Comparison of ENCODE assay signal across 9 cellular contexts in genomic region chr13:114065926-114066774, GRCh38.
A peak's percentile ranks its signal among the peaks of the same experiment; 100 is the strongest.
DNase-seq lines count a peak whose midpoint lies in the region; ATAC-seq, FAIRE-seq and TF ChIP-seq lines count a peak whose summit lies in the region.
"Had no signal": no experiment of that assay in that cellular context is flagged by ENCODE, and none has a peak within 500 bp of the region (broad histone marks: within the 10 kb centered on the region; RNA-seq: fewer than 3 reads in every experiment).

No MANE protein-coding gene starts in this region.

- in situ Hi-C loops in ACHN (cut with HindIII; ENCODE audit: low pct_ligation_motif_present, low pct_unique_long_range_greater_than_20kb, low sequenced_read_pairs) = no loop called here

- H3K4me3 ChIP-seq in HEK293 (ENCODE audit: low read depth, low read length) = no peak overlapping the region
- peak overlapping the region; percentile 59 for H3K4me3 ChIP-seq in left ventricle myocardium inferior
- peak overlapping the region in 3 of 5 donors; percentile 24 to 47 (median 29) for H3K4me3 ChIP-seq in subcutaneous abdominal adipose tissue (ENCODE audit: low read depth in 1 of 5, low read length in 5 of 5)

- no peaks in the 10 kb centered on the region for H3K9me3 ChIP-seq in HEK293 (ENCODE audit: control insufficient read depth, insufficient read depth, low read depth, low read length)
- no peaks in the 10 kb centered on the region for H3K9me3 ChIP-seq in left ventricle myocardium inferior (replicated peaks)
- no peaks in the 10 kb centered on the region for H3K9me3 ChIP-seq in subcutaneous abdominal adipose tissue (ENCODE audit: control insufficient read depth in 5 of 5, low read length in 5 of 5)

- ATAC-seq in GM21576 (IDR thresholded peaks at IDR 0.05; ENCODE audit: unreplicated experiment) (no peak), HG03097 (IDR thresholded peaks at IDR 0.05; ENCODE audit: low FRiP score, unreplicated experiment) (no peak)

- intact Hi-C loops in left ventricle myocardium inferior (cut with micrococcal nuclease) = no loop called here

- DNase-seq in activated CD4-positive, alpha-beta T cell treated with anti-CD3 and anti-CD28 coated beads, Interleukin-2, amount 50 U/mL, for 1 hour = peak; percentile 29
- DNase-seq in left ventricle myocardium inferior (no peak), ACHN (no peak), RCC 7860 (ENCODE audit: low spot score) (no peak)
- DNase-seq: Karpas-422 had no signal

- H3K36me3 ChIP-seq in HEK293 (ENCODE audit: control insufficient read depth in 2 of 2, insufficient read depth in 1 of 2, low read length in 2 of 2) (no peaks in the 10 kb centered on the region), left ventricle myocardium inferior (no peaks in the 10 kb centered on the region), subcutaneous abdominal adipose tissue (ENCODE audit: control insufficient read depth in 5 of 5, insufficient read depth in 5 of 5, low read length in 5 of 5) (no peaks in the 10 kb centered on the region)

- H3K27me3 ChIP-seq in left ventricle myocardium inferior (ENCODE audit: low read depth) (no peaks in the 10 kb centered on the region), subcutaneous abdominal adipose tissue (ENCODE audit: control insufficient read depth in 5 of 5, insufficient read depth in 4 of 5, low read length in 5 of 5) (no peaks in the 10 kb centered on the region)

- H3K27ac ChIP-seq in HEK293 (ENCODE audit: extremely low read depth, low read depth, low read length) = peak overlapping the region; percentile 57; the same call in 1 of the 2 replicates
- H3K27ac ChIP-seq in left ventricle myocardium inferior (replicated peaks) = peak overlapping the region; percentile 93
- peak overlapping the region; percentile 99 for H3K27ac ChIP-seq in subcutaneous abdominal adipose tissue (ENCODE audit: low read depth, low read length)

- peak overlapping the region in 3 of 5 donors; percentile 65 to 90 (median 68) for H3K9ac ChIP-seq in subcutaneous abdominal adipose tissue (ENCODE audit: low read length in 5 of 5)

- TF ChIP-seq CTCF in HEK293 (tag by site-specific recombination; IDR thresholded peaks at IDR 0.05) = no peak
- TF ChIP-seq CTCF in left ventricle myocardium inferior (IDR thresholded peaks at IDR 0.05; ENCODE audit: borderline replicate concordance) = no peak

- FAIRE-seq in RCC 7860 (lab: Jason Lieb, UNC) = no peak

- POLR2A ChIA-PET in HEK293 (lab: Yijun Ruan, JAX) = interaction anchor here (1.3 kb wide), 1 partner anchor 29 kb away, joined by 4 read pairs; no protein-coding TSS in a partner anchor

- peaks cover 9% of the 10 kb centered on the region for H3K4me1 ChIP-seq in HEK293 (ENCODE audit: control insufficient read depth, insufficient read depth, low read length)
- H3K4me1 ChIP-seq in left ventricle myocardium inferior = peaks cover 67% of the 10 kb centered on the region
- H3K4me1 ChIP-seq in subcutaneous abdominal adipose tissue (ENCODE audit: control insufficient read depth in 5 of 5, insufficient read depth in 5 of 5, low read length in 5 of 5) = peaks cover 26 to 69% (median 64%) of the 10 kb centered on the region in 5 donors

- CTCF ChIA-PET in HEK293 (lab: Yijun Ruan, JAX) = no interaction called here

TF ChIP-seq in HEK293, 187 proteins besides CTCF, POLR2A, EP300 and RAD21:
- TF ChIP-seq ZNF169 (tag by site-specific recombination; IDR thresholded peaks at IDR 0.05) (no peak), INSM2 (tag by site-specific recombination; IDR thresholded peaks at IDR 0.05) (no peak), ZNF391 (tag by site-specific recombination; IDR thresholded peaks at IDR 0.05; ENCODE audit: borderline replicate concordance, low read depth) (no peak), ZNF112 (tag by site-specific recombination; IDR thresholded peaks at IDR 0.05) (no peak), ZNF350 (tag by site-specific recombination; IDR thresholded peaks at IDR 0.05) (no peak)
- TF ChIP-seq, protein P1, sequence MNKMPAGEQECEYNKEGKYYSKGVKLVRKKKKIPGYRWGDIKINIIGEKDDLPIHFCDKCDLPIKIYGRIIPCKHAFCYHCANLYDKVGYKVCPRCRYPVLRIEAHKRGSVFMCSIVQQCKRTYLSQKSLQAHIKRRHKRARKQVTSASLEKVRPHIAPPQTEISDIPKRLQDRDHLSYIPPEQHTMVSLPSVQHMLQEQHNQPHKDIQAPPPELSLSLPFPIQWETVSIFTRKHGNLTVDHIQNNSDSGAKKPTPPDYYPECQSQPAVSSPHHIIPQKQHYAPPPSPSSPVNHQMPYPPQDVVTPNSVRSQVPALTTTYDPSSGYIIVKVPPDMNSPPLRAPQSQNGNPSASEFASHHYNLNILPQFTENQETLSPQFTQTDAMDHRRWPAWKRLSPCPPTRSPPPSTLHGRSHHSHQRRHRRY (tag by site-specific recombination; IDR thresholded peaks at IDR 0.05) = no peak
